In the genomic region with DNA sequence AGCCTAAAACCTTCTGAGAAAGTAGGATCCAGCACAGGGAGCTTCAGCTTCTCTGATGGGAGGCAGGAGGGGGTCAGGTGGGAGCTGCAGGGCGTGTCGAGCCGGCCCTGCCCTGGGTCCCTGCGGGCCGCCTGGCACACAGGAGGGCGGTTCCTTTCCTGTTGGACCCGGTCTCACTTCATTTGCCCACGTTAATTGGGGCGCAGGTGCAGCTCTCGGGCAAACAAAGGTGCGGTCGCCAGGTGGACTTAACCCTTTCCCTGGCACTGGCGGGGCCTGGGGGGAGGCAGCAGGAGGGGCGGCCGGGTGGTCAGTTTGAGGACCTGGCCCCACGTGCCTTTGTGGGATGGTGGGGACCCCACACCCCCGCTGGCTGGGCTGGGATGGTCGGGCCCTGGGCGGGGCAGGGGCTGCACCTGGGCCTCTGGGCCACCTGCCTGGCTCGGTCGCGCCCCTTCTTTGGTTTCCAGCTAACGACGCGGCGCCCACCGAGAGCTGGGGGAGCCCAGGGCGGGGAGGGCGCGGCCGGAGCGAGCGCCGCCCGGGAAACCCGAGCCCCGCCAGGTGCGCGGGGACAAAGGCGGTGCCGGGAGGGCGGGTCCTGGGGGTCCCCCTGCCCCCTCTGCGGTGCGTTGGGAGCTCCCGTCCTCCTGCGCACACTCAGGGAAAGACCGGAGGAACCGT, we compare ENCODE assay signal across 11 cellular contexts. TPM values are rescaled to one million over a fixed set of nuclear protein-coding genes. Genes with fewer than 3 reads are reported as not detected.
DNase-seq lines count a peak whose midpoint lies in the region; ATAC-seq, FAIRE-seq and TF ChIP-seq lines count a peak whose summit lies in the region.
"Had no signal": no experiment of that assay in that cellular context is flagged by ENCODE, and none has a peak within 500 bp of the region (broad histone marks: within the 10 kb centered on the region; RNA-seq: fewer than 3 reads in every experiment).

No MANE protein-coding gene starts in this region.

- H3K36me3 Mint-ChIP-seq in T-helper 2 cell treated with Interferon-gamma antibody and Interleukin-4, amounts not matched to agents 5 μg/mL and 100 μg/mL, for 36 hours (ENCODE audit: low read depth), result no peaks in the 10 kb centered on the region
- no peaks in the 10 kb centered on the region for H3K36me3 Mint-ChIP-seq in stimulated activated naive B cell treated with anti-CD40 and anti-IgM and Interleukin-4, amounts not matched to agents 10 μg/mL and 1 μg/mL and 100 μg/mL, for 72 hours

- no peak overlapping the region for H2AFZ ChIP-seq in HepG2 (ENCODE audit: low read length)

- H3K4me3 ChIP-seq in body of pancreas, result no peak overlapping the region
- no peak overlapping the region for H3K4me3 ChIP-seq in HepG2 (replicated peaks in 1 of 3; ENCODE audit: insufficient read depth in 1 of 3, low read depth in 2 of 3, low read length in 3 of 3)
- H3K4me3 ChIP-seq: A549 had no signal

- H3K4me1 ChIP-seq in body of pancreas, result peaks cover 24% of the 10 kb centered on the region
- H3K4me1 ChIP-seq in HepG2 (ENCODE audit: insufficient read depth, low read length), result peaks cover 33% of the 10 kb centered on the region
- H3K4me1 ChIP-seq: A549 had no signal

- H3K27me3 ChIP-seq in body of pancreas, result no peaks in the 10 kb centered on the region
- no peaks in the 10 kb centered on the region for H3K27me3 ChIP-seq in HepG2 (ENCODE audit: control insufficient read depth in 1 of 2, insufficient read depth in 2 of 2, low read length in 2 of 2)

- FAIRE-seq in HepG2 (lab: Jason Lieb, UNC), result no peak
- FAIRE-seq: A549 had no signal

- TF ChIP-seq CTCF in body of pancreas (IDR thresholded peaks at IDR 0.05), result no peak
- no peak for TF ChIP-seq CTCF in HepG2 (CRISPR knock-in tag; IDR thresholded peaks at IDR 0.05)

- H3K36me3 ChIP-seq in body of pancreas (replicated peaks in 1 of 2; ENCODE audit: insufficient read depth in 1 of 2, low read depth in 2 of 2) (no peaks in the 10 kb centered on the region), HepG2 (replicated peaks in 1 of 2; ENCODE audit: control insufficient read depth in 1 of 2, insufficient read depth in 2 of 2, low read length in 2 of 2) (no peaks in the 10 kb centered on the region)

- no TSS peak for BruUV-seq in HepG2 (replicated peaks; lab: Mats Ljungman, UMichigan)

- no peaks in the 10 kb centered on the region for H3K9me3 ChIP-seq in body of pancreas
- H3K9me3 ChIP-seq in HepG2 (ENCODE audit: low read length), result no peaks in the 10 kb centered on the region
- H3K9me3 ChIP-seq: A549 had no signal

- no peak for TF ChIP-seq POLR2A in body of pancreas (IDR thresholded peaks at IDR 0.05)
- TF ChIP-seq POLR2A in HepG2 (IDR thresholded peaks at IDR 0.05; ENCODE audit: insufficient read depth in 1 of 2, low read depth in 2 of 2, low read length in 2 of 2), result no peak

- peak overlapping the region; percentile 60 for H3K27ac Mint-ChIP-seq in T-helper 2 cell treated with Interferon-gamma antibody and Interleukin-4, amounts not matched to agents 5 μg/mL and 100 μg/mL, for 36 hours
- peak overlapping the region; percentile 62 for H3K27ac Mint-ChIP-seq in stimulated activated naive B cell treated with anti-CD40 and anti-IgM and Interleukin-4, amounts not matched to agents 10 μg/mL and 1 μg/mL and 100 μg/mL, for 72 hours

- H3K27me3 Mint-ChIP-seq in T-helper 2 cell treated with Interferon-gamma antibody and Interleukin-4, amounts not matched to agents 5 μg/mL and 100 μg/mL, for 36 hours (ENCODE audit: low read depth), result no peaks in the 10 kb centered on the region
- no peaks in the 10 kb centered on the region for H3K27me3 Mint-ChIP-seq in stimulated activated naive B cell treated with anti-CD40 and anti-IgM and Interleukin-4, amounts not matched to agents 10 μg/mL and 1 μg/mL and 100 μg/mL, for 72 hours

- TF ChIP-seq EP300 in HepG2 (IDR thresholded peaks at IDR 0.05; ENCODE audit: low read depth in 2 of 2, low read length in 2 of 2), result no peak
- TF ChIP-seq EP300 in HepG2 (CRISPR knock-in tag; IDR thresholded peaks at IDR 0.05; ENCODE audit: borderline replicate concordance), result no peak

- CTCF ChIA-PET in HepG2 (lab: Yijun Ruan, JAX; ENCODE audit: low intra/inter-chr PET ratio, low total read pairs), result no interaction called here

- WGBS in body of pancreas, 2 donors, result 21 to 22% methylated on average over 6 to 27 of the region's 48 CpGs
- 96% methylated on average over 32 of the region's 48 CpGs for WGBS in HepG2 (ENCODE audit: low lambda C conversion rate)

- H3K27ac ChIP-seq in body of pancreas (peak overlapping the region in 2 of 4 donors; percentile 37 to 65), HepG2 (ENCODE audit: extremely low read length, insufficient read depth, low read length) (no peak overlapping the region)
- H3K27ac ChIP-seq: A549 had no signal

- no peaks in the 10 kb centered on the region for H3K79me2 ChIP-seq in HepG2 (ENCODE audit: insufficient read depth, low read length)

- H3K9me3 Mint-ChIP-seq in T-helper 2 cell treated with Interferon-gamma antibody and Interleukin-4, amounts not matched to agents 5 μg/mL and 100 μg/mL, for 36 hours, result no peaks in the 10 kb centered on the region
- H3K9me3 Mint-ChIP-seq in stimulated activated naive B cell treated with anti-CD40 and anti-IgM and Interleukin-4, amounts not matched to agents 10 μg/mL and 1 μg/mL and 100 μg/mL, for 72 hours, result no peaks in the 10 kb centered on the region

- POLR2A ChIA-PET in HepG2 (lab: Yijun Ruan, JAX), result interaction anchor here (1.2 kb wide), 1 partner anchor 11 kb away, joined by 3 read pairs; no protein-coding TSS in a partner anchor

- no peak overlapping the region for H3K4me2 ChIP-seq in HepG2 (ENCODE audit: low read depth, low read length)
- H3K4me2 ChIP-seq: A549 had no signal

- in situ Hi-C loops in HepG2 (cut with HindIII; ENCODE audit: extremely low pct_ligation_motif_present, low pct_unique_long_range_greater_than_20kb), result no loop called here

- no peak overlapping the region for H3K4me3 Mint-ChIP-seq in T-helper 2 cell treated with Interferon-gamma antibody and Interleukin-4, amounts not matched to agents 5 μg/mL and 100 μg/mL, for 36 hours
- peak overlapping the region; percentile 44 to 51 for H3K4me3 Mint-ChIP-seq in stimulated activated naive B cell treated with anti-CD40 and anti-IgM and Interleukin-4, amounts not matched to agents 10 μg/mL and 1 μg/mL and 100 μg/mL, for 72 hours

- H3K9ac ChIP-seq in HepG2 (ENCODE audit: insufficient read depth, low read depth, low read length), result no peak overlapping the region

- no peaks in the 10 kb centered on the region for H4K20me1 ChIP-seq in HepG2 (ENCODE audit: insufficient read depth, low read length)

- intact Hi-C loops in body of pancreas (cut with DNase I), result no loop called here
- intact Hi-C loops in HepG2 (cut with micrococcal nuclease; ENCODE audit: unreplicated experiment), result no loop called here

- peak; percentile 21 for ATAC-seq in body of pancreas
- ATAC-seq in stimulated activated naive B cell treated with anti-CD40 and anti-IgM and Interleukin-4, amounts not matched to agents 10 μg/mL and 1 μg/mL and 100 μg/mL, for 72 hours (replicated peaks), result peak; percentile 44 to 49
- ATAC-seq in HG02623 (IDR thresholded peaks at IDR 0.05; ENCODE audit: unreplicated experiment), result no peak
- ATAC-seq in HepG2, result no peak

- H3K4me1 Mint-ChIP-seq in T-helper 2 cell treated with Interferon-gamma antibody and Interleukin-4, amounts not matched to agents 5 μg/mL and 100 μg/mL, for 36 hours (ENCODE audit: low read depth), result peaks cover 13% of the 10 kb centered on the region
- H3K4me1 Mint-ChIP-seq in stimulated activated naive B cell treated with anti-CD40 and anti-IgM and Interleukin-4, amounts not matched to agents 10 μg/mL and 1 μg/mL and 100 μg/mL, for 72 hours, result peaks cover 21 to 36% of the 10 kb centered on the region in 2 donors

- DNase-seq in T-helper 2 cell treated with Interferon-gamma antibody and Interleukin-4, amounts not matched to agents 5 μg/mL and 100 μg/mL, for 36 hours (ENCODE audit: low spot score), result no peak
- DNase-seq in T-helper 2 cell (no peak), NCI-H187 (lab: John Stamatoyannopoulos, UW) (peak; percentile 79 to 97), body of pancreas (peak in 3 of 4 donors; percentile 21 to 40 (median 27)), HepG2 (ENCODE audit: low spot score) (no peak), islet precursor cell (no peak)
- no peak for DNase-seq in stimulated activated naive B cell treated with anti-CD40 and anti-IgM and Interleukin-4, amounts not matched to agents 10 μg/mL and 1 μg/mL and 100 μg/mL, for 72 hours

- no peak for TF ChIP-seq RAD21 in HepG2 (CRISPR knock-in tag; IDR thresholded peaks at IDR 0.05)

RNA-seq across cellular contexts. Expression of a gene that starts 20.8 kb away (rescaled TPM):
- total RNA-seq in body of pancreas, result 10 to 100 TPM in 1 of 2 donors, 1 to 10 TPM in 1; 8.8 to 13.2 TPM
- 3.8 and 6.7 TPM in 2 replicates for total RNA-seq in HepG2 (2016; rRNA removed; fragmentation: Illumina TruSeq; extraction: Trizol)
- total RNA-seq in HepG2 (2016; cell fraction: cytosol; rRNA removed; fragmentation: Illumina TruSeq; extraction: Trizol; ENCODE audit: low read depth), result 6.3 and 6.8 TPM in 2 replicates
- 3.6 and 6.6 TPM in 2 replicates for total RNA-seq in HepG2 (2016; cell fraction: insoluble cytoplasmic fraction; rRNA removed; fragmentation: Illumina TruSeq; extraction: Trizol)
- 7.4 and 7.9 TPM in 2 replicates for total RNA-seq in HepG2 (2016; cell fraction: membrane; rRNA removed; fragmentation: Illumina TruSeq; extraction: Trizol)
- 6.3 and 7.7 TPM in 2 replicates for total RNA-seq in HepG2 (2016; cell fraction: nucleus; rRNA removed; fragmentation: Illumina TruSeq; extraction: Trizol)
- polyA plus RNA-seq in HepG2 (2011; rRNA removed), result 3.8 and 4.2 TPM in 2 replicates
- polyA plus RNA-seq in HepG2 (2011; cell fraction: cytosol; rRNA removed), result 1.7 and 4.2 TPM in 2 replicates
- polyA plus RNA-seq in HepG2 (2011; cell fraction: nucleus; rRNA removed), result 22.9 and 35.9 TPM in 2 replicates
- 2.8 and 3.2 TPM in 2 replicates for polyA plus RNA-seq in HepG2 (2012)
- 4.7 and 6.0 TPM in 2 replicates for polyA plus RNA-seq in HepG2 (2016; cell fraction: cytosol; fragmentation: Illumina TruSeq; extraction: Trizol; ENCODE audit: low read depth)
- polyA plus RNA-seq in HepG2 (2016; cell fraction: insoluble cytoplasmic fraction; fragmentation: Illumina TruSeq; extraction: Trizol; ENCODE audit: low read depth), result 3.5 and 4.0 TPM in 2 replicates
- polyA plus RNA-seq in HepG2 (2016; cell fraction: membrane; fragmentation: Illumina TruSeq; extraction: Trizol; ENCODE audit: low read depth), result 7.0 and 8.1 TPM in 2 replicates
- 19.9 and 20.1 TPM in 2 replicates for polyA plus RNA-seq in HepG2 (2016; cell fraction: nucleus; fragmentation: Illumina TruSeq; extraction: Trizol; ENCODE audit: insufficient read depth, low read depth)
- polyA minus RNA-seq in HepG2 (2011; rRNA and poly(A)+ RNA removed; ENCODE audit: low replicate concordance), result 2.9 and 5.6 TPM in 2 replicates
- 2.1 and 2.2 TPM in 2 replicates for polyA minus RNA-seq in HepG2 (2011; cell fraction: cytosol; rRNA and poly(A)+ RNA removed)
- 3.7 and 4.5 TPM in 2 replicates for polyA minus RNA-seq in HepG2 (2011; cell fraction: nucleus; rRNA and poly(A)+ RNA removed)

RNA-seq across cellular contexts. Expression of a gene that starts 37.0 kb away (rescaled TPM):
- total RNA-seq in body of pancreas, result under 1 TPM; 0.66 to 0.78 TPM
- not detected in 2 replicates for total RNA-seq in HepG2 (2016; rRNA removed; fragmentation: Illumina TruSeq; extraction: Trizol)
- total RNA-seq in HepG2 (2016; cell fraction: cytosol; rRNA removed; fragmentation: Illumina TruSeq; extraction: Trizol; ENCODE audit: low read depth), result not detected in 2 replicates
- not detected in 2 replicates for total RNA-seq in HepG2 (2016; cell fraction: insoluble cytoplasmic fraction; rRNA removed; fragmentation: Illumina TruSeq; extraction: Trizol)
- not detected in 2 replicates for total RNA-seq in HepG2 (2016; cell fraction: membrane; rRNA removed; fragmentation: Illumina TruSeq; extraction: Trizol)
- total RNA-seq in HepG2 (2016; cell fraction: nucleus; rRNA removed; fragmentation: Illumina TruSeq; extraction: Trizol), result not detected in 2 replicates
- not detected in 2 replicates for polyA plus RNA-seq in HepG2 (2011; rRNA removed)
- 0.06 and 0.08 TPM in 2 replicates for polyA plus RNA-seq in HepG2 (2011; cell fraction: cytosol; rRNA removed)
- 0.24 and 0.48 TPM in 2 replicates for polyA plus RNA-seq in HepG2 (2011; cell fraction: nucleus; rRNA removed)
- 0.07 TPM in 1 of 2 replicates, not detected in the other for polyA plus RNA-seq in HepG2 (2012)
- polyA plus RNA-seq in HepG2 (2016; cell fraction: cytosol; fragmentation: Illumina TruSeq; extraction: Trizol; ENCODE audit: low read depth), result not detected in 2 replicates
- not detected in 2 replicates for polyA plus RNA-seq in HepG2 (2016; cell fraction: insoluble cytoplasmic fraction; fragmentation: Illumina TruSeq; extraction: Trizol; ENCODE audit: low read depth)
- not detected in 2 replicates for polyA plus RNA-seq in HepG2 (2016; cell fraction: membrane; fragmentation: Illumina TruSeq; extraction: Trizol; ENCODE audit: low read depth)
- not detected in 2 replicates for polyA plus RNA-seq in HepG2 (2016; cell fraction: nucleus; fragmentation: Illumina TruSeq; extraction: Trizol; ENCODE audit: insufficient read depth, low read depth)
- 0.18 TPM in 1 of 2 replicates, not detected in the other for polyA minus RNA-seq in HepG2 (2011; rRNA and poly(A)+ RNA removed; ENCODE audit: low replicate concordance)
- polyA minus RNA-seq in HepG2 (2011; cell fraction: cytosol; rRNA and poly(A)+ RNA removed), result not detected in 2 replicates
- polyA minus RNA-seq in HepG2 (2011; cell fraction: nucleus; rRNA and poly(A)+ RNA removed), result not detected in 2 replicates
- total RNA-seq: epithelial cell of proximal tubule, temporal lobe had no signal
- polyA plus RNA-seq: A549 had no signal

Comparison
In these comparisons a context has a peak if more than half of its experiments do, and no peak if none do; other contexts are left out.
1. DNase-seq: peak in NCI-H187 (2 of 2) and body of pancreas (3 of 4); none in T-helper 2 cell treated with Interferon-gamma antibody and Interleukin-4, amounts not matched to agents 5 μg/mL and 100 μg/mL, for 36 hours (single experiment), T-helper 2 cell (0 of 5), stimulated activated naive B cell treated with anti-CD40 and anti-IgM and Interleukin-4, amounts not matched to agents 10 μg/mL and 1 μg/mL and 100 μg/mL, for 72 hours (single experiment), HepG2 (single experiment) and islet precursor cell (single experiment).
2. ATAC-seq: peak in body of pancreas (single experiment) and stimulated activated naive B cell treated with anti-CD40 and anti-IgM and Interleukin-4, amounts not matched to agents 10 μg/mL and 1 μg/mL and 100 μg/mL, for 72 hours (2 of 2); none in HG02623 (single experiment) and HepG2 (single experiment).